8 cellular contexts compared by ENCODE assay signal in genomic region chr11:134045799-134046635, GRCh38. TPM values are rescaled to one million over a fixed set of nuclear protein-coding genes. Genes with fewer than 3 reads are reported as not detected.
DNase-seq lines count a peak whose midpoint lies in the region; ATAC-seq, FAIRE-seq and TF ChIP-seq lines count a peak whose summit lies in the region.

No MANE protein-coding gene starts in this region.

- no peaks in the 10 kb centered on the region for H3K36me3 Mint-ChIP-seq in activated T-helper 2 cell treated with anti-CD3 and anti-CD28 coated beads, Interferon-gamma antibody, Interleukin-2, Interleukin-4, amounts not matched to agents 10 μg/mL and 5 μg/mL and 100 μg/mL, durations not matched to agents 14 hours and 24 hours and 36 hours (ENCODE audit: low read depth)

- TF ChIP-seq CTCF in right atrium auricular region (IDR thresholded peaks at IDR 0.05): peak; percentile 49 to 77

- ATAC-seq in HG03045 (IDR thresholded peaks at IDR 0.05; ENCODE audit: unreplicated experiment): no peak

- peak overlapping the region in 1 of 2 donors; percentile 69 for H3K27ac ChIP-seq in right atrium auricular region

- H3K4me3 Mint-ChIP-seq in activated T-helper 2 cell treated with anti-CD3 and anti-CD28 coated beads, Interferon-gamma antibody, Interleukin-2, Interleukin-4, amounts not matched to agents 10 μg/mL and 5 μg/mL and 100 μg/mL, durations not matched to agents 14 hours and 24 hours and 36 hours (ENCODE audit: low read depth): no peak overlapping the region

- intact Hi-C loops in activated T-helper 2 cell treated with anti-CD3 and anti-CD28 coated beads, Interferon-gamma antibody, Interleukin-2, Interleukin-4, amounts not matched to agents 10 μg/mL and 5 μg/mL and 100 μg/mL, durations not matched to agents 14 hours and 24 hours and 36 hours (cut with micrococcal nuclease): no loop called here

- H3K4me1 Mint-ChIP-seq in activated T-helper 2 cell treated with anti-CD3 and anti-CD28 coated beads, Interferon-gamma antibody, Interleukin-2, Interleukin-4, amounts not matched to agents 10 μg/mL and 5 μg/mL and 100 μg/mL, durations not matched to agents 14 hours and 24 hours and 36 hours (ENCODE audit: low read depth): peaks cover 7% of the 10 kb centered on the region

- no peaks in the 10 kb centered on the region for H3K36me3 ChIP-seq in right atrium auricular region

- peak; percentile 16 for DNase-seq in stimulated activated CD4-positive, alpha-beta T cell treated with anti-CD3 and anti-CD28 coated beads, Interleukin-1b, Interleukin-23, amount 100 ng/mL, for 48 hours
- DNase-seq in stimulated activated CD4-positive, alpha-beta T cell treated with anti-CD3 and anti-CD28 coated beads, Interleukin-4, amount 100 ng/mL, for 24 hours: no peak
- DNase-seq in SW480 (ENCODE audit: low spot score): peak; percentile 36
- no peak for DNase-seq in right atrium auricular region (ENCODE audit: low spot score)
- no peak for DNase-seq in activated T-helper 2 cell treated with anti-CD3 and anti-CD28 coated beads, Interferon-gamma antibody, Interleukin-2, Interleukin-4, amounts not matched to agents 10 μg/mL and 5 μg/mL and 100 μg/mL, durations not matched to agents 14 hours and 24 hours and 36 hours (ENCODE audit: low spot score)
- no peak for DNase-seq in GM19239 (ENCODE audit: insufficient read length, low spot score)
- no peak for DNase-seq in ureter (ENCODE audit: low spot score)

- no peak for FAIRE-seq in GM19239 (lab: Jason Lieb, UNC)

- H3K4me1 ChIP-seq in right atrium auricular region: peaks cover 0 to 50% of the 10 kb centered on the region in 2 donors

- no peaks in the 10 kb centered on the region for H3K9me3 Mint-ChIP-seq in activated T-helper 2 cell treated with anti-CD3 and anti-CD28 coated beads, Interferon-gamma antibody, Interleukin-2, Interleukin-4, amounts not matched to agents 10 μg/mL and 5 μg/mL and 100 μg/mL, durations not matched to agents 14 hours and 24 hours and 36 hours

- no peak overlapping the region for H3K27ac Mint-ChIP-seq in activated T-helper 2 cell treated with anti-CD3 and anti-CD28 coated beads, Interferon-gamma antibody, Interleukin-2, Interleukin-4, amounts not matched to agents 10 μg/mL and 5 μg/mL and 100 μg/mL, durations not matched to agents 14 hours and 24 hours and 36 hours

- no peaks in the 10 kb centered on the region for H3K27me3 ChIP-seq in right atrium auricular region

- peaks cover 18% of the 10 kb centered on the region for H3K27me3 Mint-ChIP-seq in activated T-helper 2 cell treated with anti-CD3 and anti-CD28 coated beads, Interferon-gamma antibody, Interleukin-2, Interleukin-4, amounts not matched to agents 10 μg/mL and 5 μg/mL and 100 μg/mL, durations not matched to agents 14 hours and 24 hours and 36 hours (ENCODE audit: low read depth)

- no peaks in the 10 kb centered on the region for H3K9me3 ChIP-seq in right atrium auricular region

- no peak overlapping the region for H3K4me3 ChIP-seq in right atrium auricular region

RNA-seq across cellular contexts. Expression of gene JAM3, which starts 22.9 kb away (rescaled TPM):
- total RNA-seq in right atrium auricular region (10 to 100 TPM; 28.5 to 38.1 TPM), ureter (33.8 TPM)
- 2.4 and 3.4 TPM in 2 replicates for total RNA-seq in activated T-helper 2 cell treated with anti-CD3 and anti-CD28 coated beads, Interferon-gamma antibody, Interleukin-2, Interleukin-4, amounts not matched to agents 10 μg/mL and 5 μg/mL and 100 μg/mL, durations not matched to agents 14 hours and 24 hours and 36 hours

Comparison
In these comparisons a context has a peak if more than half of its experiments do, and no peak if none do; other contexts are left out.
1. DNase-seq: peak in stimulated activated CD4-positive, alpha-beta T cell treated with anti-CD3 and anti-CD28 coated beads, Interleukin-1b, Interleukin-23, amount 100 ng/mL, for 48 hours (single experiment) and SW480 (single experiment); none in stimulated activated CD4-positive, alpha-beta T cell treated with anti-CD3 and anti-CD28 coated beads, Interleukin-4, amount 100 ng/mL, for 24 hours (single experiment), right atrium auricular region (single experiment), activated T-helper 2 cell treated with anti-CD3 and anti-CD28 coated beads, Interferon-gamma antibody, Interleukin-2, Interleukin-4, amounts not matched to agents 10 μg/mL and 5 μg/mL and 100 μg/mL, durations not matched to agents 14 hours and 24 hours and 36 hours (single experiment), GM19239 (single experiment) and ureter (single experiment).